In genomic region chr1:180976958-180977357, GRCh38 we compare ENCODE assay signal across 18 cellular contexts.
"Had no signal": no experiment of that assay in that cellular context is flagged by ENCODE, and none has a peak within 500 bp of the region (broad histone marks: within the 10 kb centered on the region; RNA-seq: fewer than 3 reads in every experiment).

No MANE protein-coding gene starts in this region.

- ATAC-seq: gastroesophageal sphincter, natural killer cell had no signal

- H3K27me3 Mint-ChIP-seq: activated naive CD8-positive, alpha-beta T cell treated with anti-CD3 and anti-CD28 coated beads for 36 hours; stimulated activated naive CD8-positive, alpha-beta T cell treated with anti-CD3 and anti-CD28 coated beads, Interleukin-15, Interleukin-2, amounts not matched to agents 100 ng/mL and 50 ng/mL, for 24 hours had no signal

- H3K27me3 ChIP-seq: gastroesophageal sphincter, sigmoid colon, thyroid gland had no signal

- H3K9me3 ChIP-seq: gastroesophageal sphincter, sigmoid colon, thyroid gland had no signal

- H3K4me3 ChIP-seq: gastroesophageal sphincter, lung, sigmoid colon, thyroid gland had no signal

- H3K27ac ChIP-seq: gastroesophageal sphincter, sigmoid colon, thyroid gland had no signal

- H3K4me3 Mint-ChIP-seq: activated naive CD8-positive, alpha-beta T cell treated with anti-CD3 and anti-CD28 coated beads for 36 hours; natural killer cell; stimulated activated naive CD8-positive, alpha-beta T cell treated with anti-CD3 and anti-CD28 coated beads, Interleukin-15, Interleukin-2, amounts not matched to agents 100 ng/mL and 50 ng/mL, for 24 hours; T-helper 1 cell treated with Interleukin-12 subunit alpha and Interleukin-12 subunit beta and Interleukin-4 antibody, amounts not matched to agents 30 μg/mL and 1 μg/mL, for 36 hours had no signal

- H3K9me3 Mint-ChIP-seq: activated naive CD8-positive, alpha-beta T cell treated with anti-CD3 and anti-CD28 coated beads for 36 hours; natural killer cell; stimulated activated naive CD8-positive, alpha-beta T cell treated with anti-CD3 and anti-CD28 coated beads, Interleukin-15, Interleukin-2, amounts not matched to agents 100 ng/mL and 50 ng/mL, for 24 hours; T-helper 1 cell treated with Interleukin-12 subunit alpha and Interleukin-12 subunit beta and Interleukin-4 antibody, amounts not matched to agents 30 μg/mL and 1 μg/mL, for 36 hours had no signal

- H3K27ac Mint-ChIP-seq: activated naive CD8-positive, alpha-beta T cell treated with anti-CD3 and anti-CD28 coated beads for 36 hours; natural killer cell; stimulated activated naive CD8-positive, alpha-beta T cell treated with anti-CD3 and anti-CD28 coated beads, Interleukin-15, Interleukin-2, amounts not matched to agents 100 ng/mL and 50 ng/mL, for 24 hours; T-helper 1 cell treated with Interleukin-12 subunit alpha and Interleukin-12 subunit beta and Interleukin-4 antibody, amounts not matched to agents 30 μg/mL and 1 μg/mL, for 36 hours had no signal

- DNase-seq: activated CD4-positive, alpha-beta T cell treated with anti-CD3 and anti-CD28 coated beads, Interleukin-2, amount 50 U/mL, for 1 hour; activated CD4-positive, CD25-positive, alpha-beta regulatory T cell; activated gamma-delta T cell; activated naive CD8-positive, alpha-beta T cell treated with anti-CD3 and anti-CD28 coated beads for 36 hours; activated T-cell treated with anti-CD3 and anti-CD28 coated beads, Interleukin-2, amount 50 U/mL, for 1 hour; aorta; natural killer cell; occipital lobe; SHP77 treated with DMSO at 0.1 percent for 48 hours; sigmoid colon; stimulated activated CD4-positive, alpha-beta T cell treated with anti-CD3 and anti-CD28 coated beads, Interleukin-12 subunit alpha, Interleukin-12 subunit beta, amount 100 ng/mL, for 4 hours; stimulated activated CD4-positive, alpha-beta T cell treated with anti-CD3 and anti-CD28 coated beads, Interleukin-2, amount 100 ng/mL, for 48 hours; stimulated activated CD8-positive, alpha-beta memory T cell treated with anti-CD3 and anti-CD28 coated beads, Interleukin-4, amount 100 ng/mL, for 48 hours; thyroid gland had no signal
